17 cellular contexts compared by ENCODE assay signal in the genomic region with DNA sequence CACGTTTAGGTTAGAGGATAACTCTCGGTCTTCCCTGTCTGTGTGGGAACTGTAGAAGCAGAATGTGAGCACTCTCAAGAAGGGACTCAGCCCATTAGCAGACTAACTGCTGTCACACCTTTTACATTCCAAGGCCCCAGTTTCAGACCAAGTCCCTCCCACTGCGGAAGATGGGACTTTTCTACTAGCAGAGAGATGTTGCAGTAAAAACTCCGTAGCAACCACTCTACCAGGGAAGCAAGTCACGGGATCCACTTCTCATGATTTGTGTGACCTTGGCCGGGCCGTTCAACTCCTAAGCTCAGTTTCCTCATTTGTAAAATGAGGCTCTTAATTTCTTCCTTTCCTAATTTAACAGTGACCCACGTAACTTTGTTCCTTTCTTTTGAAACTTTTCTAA.
DNase-seq lines count a peak whose midpoint lies in the region; ATAC-seq and TF ChIP-seq lines count a peak whose summit lies in the region.
"Had no signal": no experiment of that assay in that cellular context is flagged by ENCODE, and none has a peak within 500 bp of the region (broad histone marks: within the 10 kb centered on the region; RNA-seq: fewer than 3 reads in every experiment).

No MANE protein-coding gene starts in this region.

- POLR2A ChIA-PET in MCF 10A (lab: Yijun Ruan, JAX), result interaction anchor here (0.9 to 4.2 kb wide), 14 partner anchors 10 to 271 kb away, joined by 3 to 37 read pairs (median 4); a partner anchor contains a TSS

- H3K27ac Mint-ChIP-seq in MCF 10A (ENCODE audit: low read depth, unreplicated experiment), result peak overlapping the region; percentile 67
- no peak overlapping the region for H3K27ac Mint-ChIP-seq in activated T-helper 2 cell treated with anti-CD3 and anti-CD28 coated beads, Interferon-gamma antibody, Interleukin-2, Interleukin-4, amounts not matched to agents 10 μg/mL and 5 μg/mL and 100 μg/mL, durations not matched to agents 14 hours and 24 hours and 36 hours
- H3K27ac Mint-ChIP-seq: GM23338; immature natural killer cell; stimulated activated effector memory CD8-positive, alpha-beta T cell treated with anti-CD3 and anti-CD28 coated beads, Interleukin-12 subunit alpha, Interleukin-12 subunit beta, amount 100 ng/mL, for 72 hours had no signal

- TF ChIP-seq POLR2A in breast epithelium (IDR thresholded peaks at IDR 0.05) (no peak), testis (IDR thresholded peaks at IDR 0.05) (no peak)

- H3K4me3 Mint-ChIP-seq in MCF 10A (ENCODE audit: unreplicated experiment), result no peak overlapping the region
- no peak overlapping the region for H3K4me3 Mint-ChIP-seq in activated T-helper 2 cell treated with anti-CD3 and anti-CD28 coated beads, Interferon-gamma antibody, Interleukin-2, Interleukin-4, amounts not matched to agents 10 μg/mL and 5 μg/mL and 100 μg/mL, durations not matched to agents 14 hours and 24 hours and 36 hours (ENCODE audit: low read depth)
- H3K4me3 Mint-ChIP-seq: CD4-positive, alpha-beta memory T cell; GM23338; HFFc6; IgD-negative memory B cell; immature natural killer cell; neural crest cell; stimulated activated effector memory CD8-positive, alpha-beta T cell treated with anti-CD3 and anti-CD28 coated beads, Interleukin-12 subunit alpha, Interleukin-12 subunit beta, amount 100 ng/mL, for 72 hours had no signal

- ATAC-seq in left lung, result peak; percentile 49

- WGBS in testis, 2 donors, result 64 to 78% methylated on average over 8 of the region's 8 CpGs

- no TSS peak for BruUV-seq in MCF 10A (replicated peaks; lab: Mats Ljungman, UMichigan)

- peaks cover 0 to 21% of the 10 kb centered on the region in 2 donors for H3K4me1 ChIP-seq in breast epithelium
- peaks cover 0 to 22% of the 10 kb centered on the region in 2 donors for H3K4me1 ChIP-seq in left lung
- peaks cover 31% of the 10 kb centered on the region for H3K4me1 ChIP-seq in testis

- TF ChIP-seq CTCF in MCF 10A (IDR thresholded peaks at IDR 0.05; ENCODE audit: unreplicated experiment), result no peak
- TF ChIP-seq CTCF in breast epithelium (IDR thresholded peaks at IDR 0.05), result no peak
- no peak for TF ChIP-seq CTCF in left lung (IDR thresholded peaks at IDR 0.05)
- TF ChIP-seq CTCF in testis (IDR thresholded peaks at IDR 0.05), result no peak

- H3K4me1 Mint-ChIP-seq in MCF 10A (ENCODE audit: insufficient read depth, unreplicated experiment), result peaks cover 39% of the 10 kb centered on the region
- no peaks in the 10 kb centered on the region for H3K4me1 Mint-ChIP-seq in activated T-helper 2 cell treated with anti-CD3 and anti-CD28 coated beads, Interferon-gamma antibody, Interleukin-2, Interleukin-4, amounts not matched to agents 10 μg/mL and 5 μg/mL and 100 μg/mL, durations not matched to agents 14 hours and 24 hours and 36 hours (ENCODE audit: low read depth)
- H3K4me1 Mint-ChIP-seq: CD4-positive, alpha-beta memory T cell; GM23338; IgD-negative memory B cell; immature natural killer cell; stimulated activated effector memory CD8-positive, alpha-beta T cell treated with anti-CD3 and anti-CD28 coated beads, Interleukin-12 subunit alpha, Interleukin-12 subunit beta, amount 100 ng/mL, for 72 hours had no signal

- no peaks in the 10 kb centered on the region for H3K9me3 Mint-ChIP-seq in MCF 10A (ENCODE audit: unreplicated experiment)
- no peaks in the 10 kb centered on the region for H3K9me3 Mint-ChIP-seq in activated T-helper 2 cell treated with anti-CD3 and anti-CD28 coated beads, Interferon-gamma antibody, Interleukin-2, Interleukin-4, amounts not matched to agents 10 μg/mL and 5 μg/mL and 100 μg/mL, durations not matched to agents 14 hours and 24 hours and 36 hours
- H3K9me3 Mint-ChIP-seq: CD4-positive, alpha-beta memory T cell; GM23338; HFFc6; IgD-negative memory B cell; immature natural killer cell; neural crest cell; stimulated activated effector memory CD8-positive, alpha-beta T cell treated with anti-CD3 and anti-CD28 coated beads, Interleukin-12 subunit alpha, Interleukin-12 subunit beta, amount 100 ng/mL, for 72 hours had no signal

- H3K9me3 ChIP-seq in breast epithelium (no peaks in the 10 kb centered on the region), left lung (no peaks in the 10 kb centered on the region), testis (no peaks in the 10 kb centered on the region)

- CTCF ChIA-PET in MCF 10A (lab: Yijun Ruan, JAX), result interaction anchor here (0.5 to 7.8 kb wide), 36 partner anchors 11 to 384 kb away, joined by 3 to 192 read pairs (median 4); a partner anchor contains a TSS

- H3K36me3 ChIP-seq in breast epithelium (no peaks in the 10 kb centered on the region), left lung (peaks cover 0 to 32% of the 10 kb centered on the region in 2 donors), testis (ENCODE audit: low read depth, missing control alignments) (no peaks in the 10 kb centered on the region)

- DNase-seq in MCF 10A (ENCODE audit: unreplicated experiment) (no peak), breast epithelium (ENCODE audit: low spot score in 2 of 2) (no peak), left lung (peak in 1 of 2 donors; percentile 57), testis (peak; percentile 65), NCI-H1048 (lab: John Stamatoyannopoulos, UW) (no peak)
- no peak for DNase-seq in activated T-cell treated with anti-CD3 and anti-CD28 coated beads, Interleukin-2, amount 50 U/mL, for 48 hours
- DNase-seq in activated T-helper 2 cell treated with anti-CD3 and anti-CD28 coated beads, Interferon-gamma antibody, Interleukin-2, Interleukin-4, amounts not matched to agents 10 μg/mL and 5 μg/mL and 100 μg/mL, durations not matched to agents 14 hours and 24 hours and 36 hours (ENCODE audit: low spot score), result no peak

- intact Hi-C loops in MCF 10A (cut with micrococcal nuclease) (loop anchor here (1.0 to 5.0 kb wide), 3 partner anchors 98 to 261 kb away; no protein-coding TSS in a partner anchor), breast epithelium (cut with DNase I; ENCODE audit: low total_unique reads) (no loop called here), left lung (cut with DNase I) (no loop called here), testis (cut with DNase I; ENCODE audit: low total_unique reads) (no loop called here)
- intact Hi-C loops in activated T-helper 2 cell treated with anti-CD3 and anti-CD28 coated beads, Interferon-gamma antibody, Interleukin-2, Interleukin-4, amounts not matched to agents 10 μg/mL and 5 μg/mL and 100 μg/mL, durations not matched to agents 14 hours and 24 hours and 36 hours (cut with micrococcal nuclease), result loop anchor here (2.0 to 10.0 kb wide), 2 partner anchors 97 to 261 kb away; no protein-coding TSS in a partner anchor

- H3K4me3 ChIP-seq in breast epithelium (no peak overlapping the region), left lung (no peak overlapping the region), testis (no peak overlapping the region)
- H3K4me3 ChIP-seq: cardiac muscle cell, GM23338 had no signal

- no peaks in the 10 kb centered on the region for H3K27me3 Mint-ChIP-seq in MCF 10A (ENCODE audit: insufficient read depth, unreplicated experiment)
- H3K27me3 Mint-ChIP-seq in activated T-helper 2 cell treated with anti-CD3 and anti-CD28 coated beads, Interferon-gamma antibody, Interleukin-2, Interleukin-4, amounts not matched to agents 10 μg/mL and 5 μg/mL and 100 μg/mL, durations not matched to agents 14 hours and 24 hours and 36 hours (ENCODE audit: low read depth), result no peaks in the 10 kb centered on the region
- H3K27me3 Mint-ChIP-seq: CD4-positive, alpha-beta memory T cell; IgD-negative memory B cell had no signal

- H3K27ac ChIP-seq in breast epithelium, result peak overlapping the region in 1 of 2 donors; percentile 30
- H3K27ac ChIP-seq in cingulate gyrus (ENCODE audit: low read depth, low read length), result peak overlapping the region; percentile 57
- peak overlapping the region in 1 of 2 donors; percentile 23 for H3K27ac ChIP-seq in left lung
- H3K27ac ChIP-seq in testis, result peak overlapping the region; percentile 0 to 7
- H3K27ac ChIP-seq: cardiac muscle cell, parathyroid adenoma had no signal

- H3K36me3 Mint-ChIP-seq in MCF 10A (ENCODE audit: insufficient read depth, unreplicated experiment), result peaks cover 27% of the 10 kb centered on the region
- H3K36me3 Mint-ChIP-seq in activated T-helper 2 cell treated with anti-CD3 and anti-CD28 coated beads, Interferon-gamma antibody, Interleukin-2, Interleukin-4, amounts not matched to agents 10 μg/mL and 5 μg/mL and 100 μg/mL, durations not matched to agents 14 hours and 24 hours and 36 hours (ENCODE audit: low read depth), result no peaks in the 10 kb centered on the region

- no peaks in the 10 kb centered on the region for H3K27me3 ChIP-seq in breast epithelium
- H3K27me3 ChIP-seq in left lung, result no peaks in the 10 kb centered on the region
- no peaks in the 10 kb centered on the region for H3K27me3 ChIP-seq in testis
- H3K27me3 ChIP-seq: cardiac muscle cell had no signal

Comparison
In these comparisons a context has a peak if more than half of its experiments do, and no peak if none do; other contexts are left out.
1. intact Hi-C loops: an anchor here in MCF 10A (1.0 to 5.0 kb wide) and activated T-helper 2 cell treated with anti-CD3 and anti-CD28 coated beads, Interferon-gamma antibody, Interleukin-2, Interleukin-4, amounts not matched to agents 10 μg/mL and 5 μg/mL and 100 μg/mL, durations not matched to agents 14 hours and 24 hours and 36 hours (2.0 to 10.0 kb wide); none called in breast epithelium, left lung and testis.